17 cellular contexts compared by ENCODE assay signal in the genomic region with DNA sequence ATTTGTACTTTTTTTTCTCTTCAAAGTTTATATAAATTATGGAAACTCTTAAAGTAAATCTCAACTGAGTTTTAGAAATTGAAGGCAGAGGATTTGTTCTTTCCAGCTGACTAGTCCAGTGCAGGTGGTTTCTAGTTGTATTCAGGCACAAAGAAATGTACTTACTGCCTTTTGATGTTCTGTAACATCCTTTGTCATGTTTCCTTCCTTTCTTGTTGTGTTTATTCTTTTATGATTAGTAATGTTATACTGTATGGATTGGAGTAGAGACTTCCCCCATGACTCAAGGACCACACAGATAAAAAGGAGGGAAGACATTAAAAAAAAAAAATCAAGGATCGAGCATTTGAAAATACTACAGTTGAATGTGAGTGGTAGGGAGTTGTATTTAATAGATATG. TPM values are rescaled to one million over a fixed set of nuclear protein-coding genes. Genes with fewer than 3 reads are reported as not detected.
DNase-seq lines count a peak whose midpoint lies in the region; ATAC-seq and TF ChIP-seq lines count a peak whose summit lies in the region.
"Had no signal": no experiment of that assay in that cellular context is flagged by ENCODE, and none has a peak within 500 bp of the region (broad histone marks: within the 10 kb centered on the region; RNA-seq: fewer than 3 reads in every experiment).

No MANE protein-coding gene starts in this region.

- H3K4me3 ChIP-seq in Karpas-422 (ENCODE audit: low read length), result no peak overlapping the region
- H3K4me3 ChIP-seq in GM23248, result no peak overlapping the region
- H3K4me3 ChIP-seq: ovary had no signal

- peak overlapping the region; percentile 6; the same call in 1 of the 2 replicates for H3K27ac ChIP-seq in Karpas-422 (ENCODE audit: low read length)
- no peak overlapping the region for H3K27ac ChIP-seq in GM23248
- no peak overlapping the region for H3K27ac ChIP-seq in foreskin keratinocyte
- H3K27ac ChIP-seq: brain microvascular endothelial cell, ovary had no signal

- H3K79me2 ChIP-seq in Karpas-422 (ENCODE audit: low read length) (peaks cover 97% of the 10 kb centered on the region), GM23248 (ENCODE audit: insufficient read depth) (peaks cover 98% of the 10 kb centered on the region)

- H3K4me3 Mint-ChIP-seq in activated T-cell treated with anti-CD3 and anti-CD28 coated beads, Interleukin-2, amount 50 U/mL, for 4 hours, result peak overlapping the region; percentile 61
- peak overlapping the region; percentile 54 for H3K4me3 Mint-ChIP-seq in activated naive CD8-positive, alpha-beta T cell treated with anti-CD3 and anti-CD28 coated beads, Interleukin-2, amount 10 ng/mL, durations not matched to agents 7 days and 5 days
- H3K4me3 Mint-ChIP-seq in stimulated activated effector memory CD8-positive, alpha-beta T cell treated with anti-CD3 and anti-CD28 coated beads, Interleukin-12 subunit alpha, Interleukin-12 subunit beta, amount 100 ng/mL, for 72 hours, result peak overlapping the region; percentile 76

- in situ Hi-C loops in GM23248 (cut with MboI), result loop anchor here (25.0 kb wide), 1 partner anchor 800 kb away; no protein-coding TSS in a partner anchor

- 46 to 65% methylated on average over 1 of the region's 1 CpG for WGBS in GM23248 (ENCODE audit: low coverage in 1 of 2, low lambda C conversion rate in 2 of 2, missing lambda C conversion rate in 2 of 2), 2 experiments

- H3K36me3 Mint-ChIP-seq in activated T-cell treated with anti-CD3 and anti-CD28 coated beads, Interleukin-2, amount 50 U/mL, for 4 hours (ENCODE audit: insufficient read depth), result peaks cover 33% of the 10 kb centered on the region
- H3K36me3 Mint-ChIP-seq in activated naive CD8-positive, alpha-beta T cell treated with anti-CD3 and anti-CD28 coated beads, Interleukin-2, amount 10 ng/mL, durations not matched to agents 7 days and 5 days, result peaks cover 35% of the 10 kb centered on the region
- H3K36me3 Mint-ChIP-seq in stimulated activated effector memory CD8-positive, alpha-beta T cell treated with anti-CD3 and anti-CD28 coated beads, Interleukin-12 subunit alpha, Interleukin-12 subunit beta, amount 100 ng/mL, for 72 hours, result peaks cover 61% of the 10 kb centered on the region

- H3K27me3 ChIP-seq in Karpas-422 (ENCODE audit: low read length) (no peaks in the 10 kb centered on the region), GM23248 (replicated peaks; ENCODE audit: insufficient read depth) (no peaks in the 10 kb centered on the region), foreskin keratinocyte (no peaks in the 10 kb centered on the region)
- H3K27me3 ChIP-seq: brain microvascular endothelial cell, ovary had no signal

- no peak for ATAC-seq in activated T-cell treated with anti-CD3 and anti-CD28 coated beads, Interleukin-2, amount 50 U/mL, for 4 hours
- no peak for ATAC-seq in activated naive CD8-positive, alpha-beta T cell treated with anti-CD3 and anti-CD28 coated beads, Interleukin-2, amount 10 ng/mL, durations not matched to agents 7 days and 5 days (ENCODE audit: low read depth)
- no peak for ATAC-seq in stimulated activated effector memory CD8-positive, alpha-beta T cell treated with anti-CD3 and anti-CD28 coated beads, Interleukin-12 subunit alpha, Interleukin-12 subunit beta, amount 100 ng/mL, for 72 hours
- ATAC-seq in GM19395 (IDR thresholded peaks at IDR 0.05; ENCODE audit: unreplicated experiment) (no peak), foreskin keratinocyte (no peak)
- ATAC-seq: left cardiac atrium had no signal

- POLR2A ChIA-PET in activated naive CD8-positive, alpha-beta T cell treated with anti-CD3 and anti-CD28 coated beads, Interleukin-2, amount 10 ng/mL, durations not matched to agents 7 days and 5 days (lab: Charles Lee), result no interaction called here

- H3K4me1 ChIP-seq in Karpas-422 (ENCODE audit: low read length) (peaks cover 38% of the 10 kb centered on the region), GM23248 (ENCODE audit: insufficient read depth) (peaks cover 13% of the 10 kb centered on the region), foreskin keratinocyte (peaks cover 6% of the 10 kb centered on the region)

- H3K9ac ChIP-seq in Karpas-422 (ENCODE audit: low read length) (no peak overlapping the region), GM23248 (no peak overlapping the region)

- H3K36me3 ChIP-seq in Karpas-422 (ENCODE audit: insufficient read depth, low read length), result peaks cover 16% of the 10 kb centered on the region
- 0 out of 2 replicates have a peak, but pooled peaks cover 5% of the 10 kb centered on the region for H3K36me3 ChIP-seq in GM23248 (ENCODE audit: low read depth)
- H3K36me3 ChIP-seq: ovary had no signal

- peaks cover 11% of the 10 kb centered on the region; the same call in 1 of the 2 replicates for H4K20me1 ChIP-seq in Karpas-422 (ENCODE audit: insufficient read depth, low read depth, low read length)
- peaks cover 27% of the 10 kb centered on the region for H4K20me1 ChIP-seq in GM23248 (ENCODE audit: insufficient read depth)

- H3K4me1 Mint-ChIP-seq in activated T-cell treated with anti-CD3 and anti-CD28 coated beads, Interleukin-2, amount 50 U/mL, for 4 hours (ENCODE audit: low read depth), result peaks cover 89% of the 10 kb centered on the region
- H3K4me1 Mint-ChIP-seq in activated naive CD8-positive, alpha-beta T cell treated with anti-CD3 and anti-CD28 coated beads, Interleukin-2, amount 10 ng/mL, durations not matched to agents 7 days and 5 days, result peaks cover 77% of the 10 kb centered on the region
- H3K4me1 Mint-ChIP-seq in stimulated activated effector memory CD8-positive, alpha-beta T cell treated with anti-CD3 and anti-CD28 coated beads, Interleukin-12 subunit alpha, Interleukin-12 subunit beta, amount 100 ng/mL, for 72 hours, result peaks cover 72% of the 10 kb centered on the region

- no peak for TF ChIP-seq CTCF in foreskin keratinocyte (conservative IDR thresholded peaks at IDR 0.05)

- H3F3A ChIP-seq in GM23248 (ENCODE audit: insufficient read depth), result peaks cover under 1% of the 10 kb centered on the region; the same call in 1 of the 2 replicates

- no peaks in the 10 kb centered on the region for H3K9me3 ChIP-seq in Karpas-422 (ENCODE audit: low read length)
- no peaks in the 10 kb centered on the region for H3K9me3 ChIP-seq in GM23248 (ENCODE audit: low read depth)
- H3K9me3 ChIP-seq: ovary had no signal

- no peak for DNase-seq in activated T-cell treated with anti-CD3 and anti-CD28 coated beads, Interleukin-2, amount 50 U/mL, for 4 hours
- no peak for DNase-seq in activated T-cell treated with anti-CD3 and anti-CD28 coated beads, Interleukin-2, amount 50 U/mL, for 1 hour
- no peak for DNase-seq in Karpas-422
- DNase-seq in activated naive CD8-positive, alpha-beta T cell treated with anti-CD3 and anti-CD28 coated beads, Interleukin-2, amount 10 ng/mL, durations not matched to agents 7 days and 5 days, result no peak
- no peak for DNase-seq in stimulated activated effector memory CD8-positive, alpha-beta T cell treated with anti-CD3 and anti-CD28 coated beads, Interleukin-12 subunit alpha, Interleukin-12 subunit beta, amount 100 ng/mL, for 72 hours (ENCODE audit: low spot score in 2 of 2)
- DNase-seq in GM23248, result no peak
- no peak for DNase-seq in foreskin keratinocyte
- DNase-seq: activated effector memory CD4-positive, alpha-beta T cell treated with anti-CD3 and anti-CD28 coated beads, Interleukin-2, amount 50 U/mL, for 16 hours; brain microvascular endothelial cell; hypothalamus; left cardiac atrium; MV-4-11; NCI-H2081; NCI-H526 treated with DMSO at 0.1 percent for 48 hours; ovary; stimulated activated CD4-positive, alpha-beta T cell treated with anti-CD3 and anti-CD28 coated beads, Interleukin-4, amount 100 ng/mL, for 24 hours had no signal

- H3K27me3 Mint-ChIP-seq in activated T-cell treated with anti-CD3 and anti-CD28 coated beads, Interleukin-2, amount 50 U/mL, for 4 hours (ENCODE audit: low read depth), result no peaks in the 10 kb centered on the region
- H3K27me3 Mint-ChIP-seq in activated naive CD8-positive, alpha-beta T cell treated with anti-CD3 and anti-CD28 coated beads, Interleukin-2, amount 10 ng/mL, durations not matched to agents 7 days and 5 days, result no peaks in the 10 kb centered on the region

- no peaks in the 10 kb centered on the region for H3K9me3 Mint-ChIP-seq in activated T-cell treated with anti-CD3 and anti-CD28 coated beads, Interleukin-2, amount 50 U/mL, for 4 hours
- no peaks in the 10 kb centered on the region for H3K9me3 Mint-ChIP-seq in activated naive CD8-positive, alpha-beta T cell treated with anti-CD3 and anti-CD28 coated beads, Interleukin-2, amount 10 ng/mL, durations not matched to agents 7 days and 5 days
- H3K9me3 Mint-ChIP-seq in stimulated activated effector memory CD8-positive, alpha-beta T cell treated with anti-CD3 and anti-CD28 coated beads, Interleukin-12 subunit alpha, Interleukin-12 subunit beta, amount 100 ng/mL, for 72 hours, result no peaks in the 10 kb centered on the region

- H3K9me2 ChIP-seq in Karpas-422 (replicated peaks; ENCODE audit: insufficient read depth, low read length) (no peaks in the 10 kb centered on the region), GM23248 (ENCODE audit: insufficient read depth) (no peaks in the 10 kb centered on the region)

- H3K27ac Mint-ChIP-seq in activated naive CD8-positive, alpha-beta T cell treated with anti-CD3 and anti-CD28 coated beads, Interleukin-2, amount 10 ng/mL, durations not matched to agents 7 days and 5 days, result peak overlapping the region; percentile 75
- H3K27ac Mint-ChIP-seq in stimulated activated effector memory CD8-positive, alpha-beta T cell treated with anti-CD3 and anti-CD28 coated beads, Interleukin-12 subunit alpha, Interleukin-12 subunit beta, amount 100 ng/mL, for 72 hours, result peak overlapping the region; percentile 53

- no peak overlapping the region for H2AFZ ChIP-seq in Karpas-422 (ENCODE audit: low read length)
- no peak overlapping the region for H2AFZ ChIP-seq in GM23248

- H3K4me2 ChIP-seq in Karpas-422 (ENCODE audit: low read depth, low read length, poor library complexity, severe bottlenecking) (no peak overlapping the region), GM23248 (ENCODE audit: unreplicated experiment) (no peak overlapping the region)

RNA-seq across cellular contexts. Expression of a gene that starts 8.0 kb away (rescaled TPM):
- 10 to 100 TPM; 63.6 to 67.1 (median 63.6) TPM for total RNA-seq in activated T-cell treated with anti-CD3 and anti-CD28 coated beads, Interleukin-2, amount 50 U/mL, for 4 hours
- total RNA-seq in Karpas-422 (2014; rRNA removed; shearing (Covaris generic); ENCODE audit: low replicate concordance), result 25.7 and 36.0 TPM in 2 replicates
- total RNA-seq in activated naive CD8-positive, alpha-beta T cell treated with anti-CD3 and anti-CD28 coated beads, Interleukin-2, amount 10 ng/mL, durations not matched to agents 7 days and 5 days, result 10 to 100 TPM; 93.0 to 99.4 TPM
- total RNA-seq in GM23248 (2014; rRNA removed; shearing (Covaris generic)), result 23.6 and 26.2 TPM in 2 replicates
- 6.1 and 7.6 TPM in 2 replicates for polyA plus RNA-seq in GM23248 (2016; fragmentation: Nextera tagmentation; extraction: Ambion mirVana)
- 25.7 and 27.0 TPM in 2 replicates for total RNA-seq in foreskin keratinocyte
- 4.7 and 6.1 TPM in 2 replicates for polyA plus RNA-seq in foreskin keratinocyte

RNA-seq across cellular contexts. Expression of a gene that starts 32.0 kb away (rescaled TPM):
- 10 to 100 TPM; 22.0 to 23.2 (median 22.2) TPM for total RNA-seq in activated T-cell treated with anti-CD3 and anti-CD28 coated beads, Interleukin-2, amount 50 U/mL, for 4 hours
- 7.6 and 11.3 TPM in 2 replicates for total RNA-seq in Karpas-422 (2014; rRNA removed; shearing (Covaris generic); ENCODE audit: low replicate concordance)
- 10 to 100 TPM; 13.4 to 14.3 TPM for total RNA-seq in activated naive CD8-positive, alpha-beta T cell treated with anti-CD3 and anti-CD28 coated beads, Interleukin-2, amount 10 ng/mL, durations not matched to agents 7 days and 5 days
- total RNA-seq in GM23248 (2014; rRNA removed; shearing (Covaris generic)), result 4.3 and 6.9 TPM in 2 replicates
- polyA plus RNA-seq in GM23248 (2016; fragmentation: Nextera tagmentation; extraction: Ambion mirVana) (6.5 and 7.2 TPM in 2 replicates), foreskin keratinocyte (7.0 and 9.5 TPM in 2 replicates)
- 15.8 and 17.3 TPM in 2 replicates for total RNA-seq in foreskin keratinocyte

RNA-seq across cellular contexts. Expression of a gene that starts 32.5 kb away (rescaled TPM):
- 10 to 100 TPM; 32.2 to 36.3 (median 32.3) TPM for total RNA-seq in activated T-cell treated with anti-CD3 and anti-CD28 coated beads, Interleukin-2, amount 50 U/mL, for 4 hours
- total RNA-seq in Karpas-422 (2014; rRNA removed; shearing (Covaris generic); ENCODE audit: low replicate concordance), result 35.3 and 64.0 TPM in 2 replicates
- total RNA-seq in activated naive CD8-positive, alpha-beta T cell treated with anti-CD3 and anti-CD28 coated beads, Interleukin-2, amount 10 ng/mL, durations not matched to agents 7 days and 5 days, result 10 to 100 TPM; 53.9 to 60.5 TPM
- 12.9 and 16.1 TPM in 2 replicates for total RNA-seq in GM23248 (2014; rRNA removed; shearing (Covaris generic))
- polyA plus RNA-seq in GM23248 (2016; fragmentation: Nextera tagmentation; extraction: Ambion mirVana), result 9.9 and 11.8 TPM in 2 replicates
- total RNA-seq in foreskin keratinocyte, result 13.7 and 14.7 TPM in 2 replicates
- 8.7 and 10.1 TPM in 2 replicates for polyA plus RNA-seq in foreskin keratinocyte

RNA-seq across cellular contexts. Expression of a gene that starts 42.1 kb away (rescaled TPM):
- under 1 TPM; 0.15 to 0.21 (median 0.16) TPM for total RNA-seq in activated T-cell treated with anti-CD3 and anti-CD28 coated beads, Interleukin-2, amount 50 U/mL, for 4 hours
- 0.18 and 0.26 TPM in 2 replicates for total RNA-seq in Karpas-422 (2014; rRNA removed; shearing (Covaris generic); ENCODE audit: low replicate concordance)
- total RNA-seq in activated naive CD8-positive, alpha-beta T cell treated with anti-CD3 and anti-CD28 coated beads, Interleukin-2, amount 10 ng/mL, durations not matched to agents 7 days and 5 days, result under 1 TPM; 0.45 to 0.64 TPM
- total RNA-seq in GM23248 (2014; rRNA removed; shearing (Covaris generic)), result 156 and 168 TPM in 2 replicates
- polyA plus RNA-seq in GM23248 (2016; fragmentation: Nextera tagmentation; extraction: Ambion mirVana) (141 and 149 TPM in 2 replicates), foreskin keratinocyte (13.0 and 14.2 TPM in 2 replicates)
- 10.6 and 11.1 TPM in 2 replicates for total RNA-seq in foreskin keratinocyte

RNA-seq across cellular contexts. Expression of a gene that starts 49.8 kb away (rescaled TPM):
- total RNA-seq in activated T-cell treated with anti-CD3 and anti-CD28 coated beads, Interleukin-2, amount 50 U/mL, for 4 hours, result 1 to 10 TPM in 2 of 3 donors, under 1 TPM in 1; 0.74 to 1.6 (median 1.4) TPM
- 0.48 and 1.0 TPM in 2 replicates for total RNA-seq in Karpas-422 (2014; rRNA removed; shearing (Covaris generic); ENCODE audit: low replicate concordance)
- 1 to 10 TPM; 1.1 to 2.9 TPM for total RNA-seq in activated naive CD8-positive, alpha-beta T cell treated with anti-CD3 and anti-CD28 coated beads, Interleukin-2, amount 10 ng/mL, durations not matched to agents 7 days and 5 days
- total RNA-seq in GM23248 (2014; rRNA removed; shearing (Covaris generic)), result 0.13 and 0.32 TPM in 2 replicates
- polyA plus RNA-seq in GM23248 (2016; fragmentation: Nextera tagmentation; extraction: Ambion mirVana), result not detected in 2 replicates
- total RNA-seq in foreskin keratinocyte, result 0.03 and 0.07 TPM in 2 replicates
- polyA plus RNA-seq in foreskin keratinocyte, result 0.10 and 0.12 TPM in 2 replicates
